ENCODE assay signal across 1 cellular context in the genomic region with DNA sequence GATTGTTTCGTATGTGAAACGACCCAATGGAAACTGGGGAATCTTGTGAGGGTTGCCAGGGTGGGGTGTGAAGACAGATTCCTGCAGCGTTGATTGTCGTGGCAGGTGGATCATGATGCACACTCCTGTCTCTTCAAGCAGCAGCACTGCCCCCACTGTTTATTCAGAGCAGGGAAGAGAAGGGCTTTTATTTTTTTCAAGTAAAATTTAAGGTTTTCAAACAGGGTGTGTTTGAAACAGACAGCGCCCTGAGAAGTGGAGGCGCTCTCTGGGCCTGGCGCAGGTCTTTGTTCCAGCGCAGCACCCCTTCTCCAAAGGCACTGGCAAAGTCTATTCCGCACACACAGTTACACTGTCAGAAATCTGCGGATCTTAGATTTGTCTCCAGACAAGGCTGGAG.
TF ChIP-seq lines count a peak whose summit lies in the region.

No MANE protein-coding gene starts in this region.

TF ChIP-seq in H1, 55 proteins besides CTCF, POLR2A, EP300 and RAD21:
- TF ChIP-seq RNF2 (IDR thresholded peaks at IDR 0.05; ENCODE audit: borderline replicate concordance, low read depth, low read length, missing control alignments, poor library complexity, severe bottlenecking) (peak; percentile 48), PHF8 (conservative IDR thresholded peaks at IDR 0.05; ENCODE audit: low read depth, low read length) (no peak), BRCA1 (IDR thresholded peaks at IDR 0.05; ENCODE audit: low read depth, low read length) (no peak), GTF2F1 (IDR thresholded peaks at IDR 0.05; ENCODE audit: borderline replicate concordance, low read depth, low read length) (no peak), SP1 (IDR thresholded peaks at IDR 0.05; ENCODE audit: low read depth, low read length) (no peak), MAFK (IDR thresholded peaks at IDR 0.05; ENCODE audit: low read depth, low read length) (no peak), SIN3A (conservative IDR thresholded peaks at IDR 0.05 in 1 of 2, IDR thresholded peaks at IDR 0.05 in 1 of 2; ENCODE audit: low read depth in 1 of 2, low read length in 2 of 2) (no peak), NANOG (IDR thresholded peaks at IDR 0.05; ENCODE audit: insufficient read depth, low read depth, low read length, poor library complexity, severe bottlenecking) (no peak)
